Comparison of ENCODE assay signal across 19 cellular contexts in genomic region chr5:50767588-50767987, GRCh38.
A peak's percentile ranks its signal among the peaks of the same experiment; 100 is the strongest.
DNase-seq lines count a peak whose midpoint lies in the region; ATAC-seq, FAIRE-seq and TF ChIP-seq lines count a peak whose summit lies in the region.
"Had no signal": no experiment of that assay in that cellular context is flagged by ENCODE, and none has a peak within 500 bp of the region (broad histone marks: within the 10 kb centered on the region; RNA-seq: fewer than 3 reads in every experiment).

No MANE protein-coding gene starts in this region.

- H3K4me1 ChIP-seq in CD4-positive, alpha-beta memory T cell (ENCODE audit: insufficient read depth, low read length) = peaks cover 18% of the 10 kb centered on the region
- H3K4me1 ChIP-seq: gastroesophageal sphincter, right atrium auricular region had no signal

- DNase-seq in CD4-positive, alpha-beta memory T cell = no peak
- DNase-seq in HTR-8/SVneo (ENCODE audit: insufficient read length, low spot score) (no peak), astrocyte of the spinal cord (ENCODE audit: low read depth, low spot score) (peak; percentile 55), natural killer cell (no peak), NK-92 (lab: John Stamatoyannopoulos, UW; ENCODE audit: unreplicated experiment) (no peak)
- no peak for DNase-seq in stimulated activated CD4-positive, alpha-beta T cell treated with anti-CD3 and anti-CD28 coated beads, Interleukin-4, amount 100 ng/mL, for 24 hours
- no peak for DNase-seq in activated CD4-positive, CD25-positive, alpha-beta regulatory T cell treated with anti-CD3 and anti-CD28 coated beads, Interleukin-2, amount 50 U/mL, for 72 hours
- DNase-seq: activated CD8-positive, alpha-beta memory T cell treated with anti-CD3 and anti-CD28 coated beads, Interleukin-2, amount 50 U/mL, for 4 hours; activated naive CD4-positive, alpha-beta T cell treated with anti-CD3 and anti-CD28 coated beads, Interleukin-2, amount 50 U/mL, for 16 hours; CD4-positive, CD25-positive, alpha-beta regulatory T cell; MV-4-11; NCI-H2081 treated with DMSO at 0.1 percent for 48 hours; NCI-H774; RPMI8226; stimulated activated CD4-positive, alpha-beta T cell treated with anti-CD3 and anti-CD28 coated beads, Interleukin-1b, Interleukin-23, amount 100 ng/mL, for 48 hours had no signal

- peaks cover 18% of the 10 kb centered on the region for H3K36me3 ChIP-seq in CD4-positive, alpha-beta memory T cell (ENCODE audit: insufficient read depth, low read length)
- H3K36me3 ChIP-seq: right atrium auricular region had no signal

- intact Hi-C loops in CD4-positive, alpha-beta memory T cell (cut with micrococcal nuclease) = no loop called here
- intact Hi-C loops in natural killer cell (cut with micrococcal nuclease) = no loop called here

- no peak overlapping the region for H3K4me3 ChIP-seq in CD4-positive, alpha-beta memory T cell (ENCODE audit: low read length in 2 of 2)
- H3K4me3 ChIP-seq in astrocyte of the spinal cord (ENCODE audit: low read depth, low read length) = no peak overlapping the region
- H3K4me3 ChIP-seq: gastroesophageal sphincter, lung, right atrium auricular region had no signal

- POLR2A ChIA-PET in CD4-positive, alpha-beta memory T cell (lab: Charles Lee; ENCODE audit: partially characterized antibody) = no interaction called here

- TF ChIP-seq CTCF in astrocyte of the spinal cord (IDR thresholded peaks at IDR 0.05; ENCODE audit: low read depth, low read length) (no peak), natural killer cell (IDR thresholded peaks at IDR 0.05) (no peak)

- H3K4me3 Mint-ChIP-seq in CD4-positive, alpha-beta memory T cell = no peak overlapping the region
- no peak overlapping the region for H3K4me3 Mint-ChIP-seq in natural killer cell
- H3K4me3 Mint-ChIP-seq: CD4-positive, CD25-positive, alpha-beta regulatory T cell had no signal

- no peaks in the 10 kb centered on the region for H3K9me3 Mint-ChIP-seq in CD4-positive, alpha-beta memory T cell
- H3K9me3 Mint-ChIP-seq in natural killer cell = no peaks in the 10 kb centered on the region

- no peaks in the 10 kb centered on the region for H3K9me3 ChIP-seq in CD4-positive, alpha-beta memory T cell (ENCODE audit: control insufficient read depth in 1 of 2, low read length in 2 of 2)
- H3K9me3 ChIP-seq: gastroesophageal sphincter, right atrium auricular region had no signal

- H3K36me3 Mint-ChIP-seq in CD4-positive, alpha-beta memory T cell = peaks cover 53 to 73% of the 10 kb centered on the region in 2 donors
- H3K36me3 Mint-ChIP-seq in natural killer cell = peaks cover 7% of the 10 kb centered on the region

- peak; percentile 93 for FAIRE-seq in HTR-8/SVneo (lab: Jason Lieb, UNC)

- CTCF ChIA-PET in CD4-positive, alpha-beta memory T cell (lab: Charles Lee; ENCODE audit: partially characterized antibody) = interaction anchor here (0.5 to 1.0 kb wide), 2 partner anchors 11 to 21 kb away, joined by 3 to 4 read pairs; no protein-coding TSS in a partner anchor

- ATAC-seq in natural killer cell = no peak
- ATAC-seq: gastroesophageal sphincter, HCT116 had no signal

- no peak overlapping the region for H3K27ac ChIP-seq in CD4-positive, alpha-beta memory T cell (ENCODE audit: low read depth, low read length)
- H3K27ac ChIP-seq: gastroesophageal sphincter, right atrium auricular region had no signal

- peaks cover 32 to 60% (median 48%) of the 10 kb centered on the region in 4 donors for H3K4me1 Mint-ChIP-seq in CD4-positive, alpha-beta memory T cell
- H3K4me1 Mint-ChIP-seq in natural killer cell = peaks cover 49 to 51% of the 10 kb centered on the region in 2 donors

- H3K27me3 Mint-ChIP-seq in CD4-positive, alpha-beta memory T cell = no peaks in the 10 kb centered on the region
- H3K27me3 Mint-ChIP-seq in natural killer cell (ENCODE audit: low read depth in 2 of 2) = no peaks in the 10 kb centered on the region
- H3K27me3 Mint-ChIP-seq: CD4-positive, CD25-positive, alpha-beta regulatory T cell had no signal

- H3K27me3 ChIP-seq in CD4-positive, alpha-beta memory T cell (ENCODE audit: insufficient read depth, low read length) = no peaks in the 10 kb centered on the region
- H3K27me3 ChIP-seq: gastroesophageal sphincter, right atrium auricular region had no signal

- in situ Hi-C loops in astrocyte of the spinal cord (cut with HindIII; ENCODE audit: low sequenced_read_pairs) = no loop called here

- peak overlapping the region in 5 of 7 donors; percentile 0 to 77 (median 4) for H3K27ac Mint-ChIP-seq in CD4-positive, alpha-beta memory T cell
- peak overlapping the region; percentile 33 to 56 for H3K27ac Mint-ChIP-seq in natural killer cell
